In the genomic region with DNA sequence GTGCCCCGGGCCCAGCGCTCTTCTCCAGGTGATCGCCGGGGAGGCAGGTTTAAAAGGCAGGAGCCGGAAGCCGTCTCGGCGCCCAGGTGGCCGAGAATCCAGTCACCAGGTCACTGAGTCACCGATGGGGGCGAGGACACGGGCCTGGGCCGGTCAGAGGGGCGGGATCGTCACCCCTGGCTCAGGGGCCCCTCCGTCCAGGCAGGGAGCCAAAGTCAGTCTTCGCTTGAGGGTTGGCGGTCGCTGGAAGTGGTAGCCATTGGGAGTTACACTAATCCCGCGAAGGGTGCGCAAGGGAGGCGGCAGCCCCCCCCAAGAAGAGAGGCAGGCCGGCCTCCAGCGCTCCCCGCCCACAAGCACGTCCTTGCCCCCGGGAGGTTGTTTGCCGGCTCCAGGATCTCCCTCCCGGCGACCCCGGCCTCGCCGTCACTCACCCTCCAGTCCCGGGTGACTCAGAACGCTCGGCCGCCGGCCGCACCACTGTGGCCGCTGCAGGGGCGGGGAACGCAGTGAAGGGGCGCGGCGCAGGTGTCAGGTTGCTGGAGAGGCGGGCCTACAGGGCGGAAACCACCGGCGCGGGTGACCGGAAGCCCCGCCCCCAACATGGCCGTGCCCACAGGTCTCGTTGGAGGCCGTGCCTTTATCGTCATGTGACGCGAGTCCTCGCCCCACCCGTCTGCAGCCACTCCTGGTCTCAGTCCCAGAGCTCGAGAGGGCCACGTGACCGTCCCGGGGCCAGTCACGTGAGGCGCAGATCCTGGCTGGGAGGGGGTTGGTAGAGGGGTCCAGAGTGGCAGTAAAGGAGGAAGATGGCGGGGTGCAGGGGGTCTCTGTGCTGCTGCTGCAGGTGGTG, we compare ENCODE assay signal across 8 cellular contexts. TPM values are rescaled to one million over a fixed set of nuclear protein-coding genes. Genes with fewer than 3 reads are reported as not detected.
DNase-seq lines count a peak whose midpoint lies in the region; ATAC-seq and FAIRE-seq lines count a peak whose summit lies in the region.

A gene with protein sequence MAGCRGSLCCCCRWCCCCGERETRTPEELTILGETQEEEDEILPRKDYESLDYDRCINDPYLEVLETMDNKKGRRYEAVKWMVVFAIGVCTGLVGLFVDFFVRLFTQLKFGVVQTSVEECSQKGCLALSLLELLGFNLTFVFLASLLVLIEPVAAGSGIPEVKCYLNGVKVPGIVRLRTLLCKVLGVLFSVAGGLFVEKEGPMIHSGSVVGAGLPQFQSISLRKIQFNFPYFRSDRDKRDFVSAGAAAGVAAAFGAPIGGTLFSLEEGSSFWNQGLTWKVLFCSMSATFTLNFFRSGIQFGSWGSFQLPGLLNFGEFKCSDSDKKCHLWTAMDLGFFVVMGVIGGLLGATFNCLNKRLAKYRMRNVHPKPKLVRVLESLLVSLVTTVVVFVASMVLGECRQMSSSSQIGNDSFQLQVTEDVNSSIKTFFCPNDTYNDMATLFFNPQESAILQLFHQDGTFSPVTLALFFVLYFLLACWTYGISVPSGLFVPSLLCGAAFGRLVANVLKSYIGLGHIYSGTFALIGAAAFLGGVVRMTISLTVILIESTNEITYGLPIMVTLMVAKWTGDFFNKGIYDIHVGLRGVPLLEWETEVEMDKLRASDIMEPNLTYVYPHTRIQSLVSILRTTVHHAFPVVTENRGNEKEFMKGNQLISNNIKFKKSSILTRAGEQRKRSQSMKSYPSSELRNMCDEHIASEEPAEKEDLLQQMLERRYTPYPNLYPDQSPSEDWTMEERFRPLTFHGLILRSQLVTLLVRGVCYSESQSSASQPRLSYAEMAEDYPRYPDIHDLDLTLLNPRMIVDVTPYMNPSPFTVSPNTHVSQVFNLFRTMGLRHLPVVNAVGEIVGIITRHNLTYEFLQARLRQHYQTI (plus strand): TSS at position 738 of the 853 bp plus-strand sequence. CDS start 72 bp downstream, at position 810.
A gene (minus strand): TSS at position 511 of the 853 bp plus-strand sequence. CDS start 2,848 bp downstream, outside the sequence.

- no peaks in the 10 kb centered on the region for H3K27me3 ChIP-seq in endocrine pancreas (ENCODE audit: control insufficient read depth, insufficient read depth, low read length)

- CTCF ChIA-PET in activated CD8-positive, alpha-beta memory T cell treated with anti-CD3 and anti-CD28 coated beads, Interleukin-2, amount 10 ng/mL, durations not matched to agents 7 days and 5 days (lab: Charles Lee): interaction anchor here (0.6 to 3.0 kb wide), 6 partner anchors 33 to 174 kb away, joined by 3 to 10 read pairs (median 4); a partner anchor contains a TSS

- H3K4me3 ChIP-seq in endocrine pancreas (ENCODE audit: control insufficient read depth, insufficient read depth, low read length): peak within 1 kb of the TSS; percentile 85

- H3K36me3 Mint-ChIP-seq in activated CD8-positive, alpha-beta memory T cell treated with anti-CD3 and anti-CD28 coated beads, Interleukin-2, amount 10 ng/mL, durations not matched to agents 7 days and 5 days: peaks cover 7% of the 10 kb centered on the region

- no peaks in the 10 kb centered on the region for H3K9me3 Mint-ChIP-seq in activated CD8-positive, alpha-beta memory T cell treated with anti-CD3 and anti-CD28 coated beads, Interleukin-2, amount 10 ng/mL, durations not matched to agents 7 days and 5 days (ENCODE audit: low read depth)

- H3K36me3 ChIP-seq in endocrine pancreas (ENCODE audit: control insufficient read depth, insufficient read depth, low read length): no peaks in the 10 kb centered on the region

- peak; percentile 100 for DNase-seq in COLO829 (ENCODE audit: low spot score)
- DNase-seq in HTR-8/SVneo (ENCODE audit: insufficient read length, low spot score): peak; percentile 99
- peak; percentile 100 for DNase-seq in NOMO-1 treated with dmso at 0.1 percent for 144 hours (lab: John Stamatoyannopoulos, UW; ENCODE audit: unreplicated experiment)
- peak; percentile 100 for DNase-seq in activated CD8-positive, alpha-beta memory T cell treated with anti-CD3 and anti-CD28 coated beads, Interleukin-2, amount 10 ng/mL, durations not matched to agents 7 days and 5 days
- peak; percentile 100 for DNase-seq in mesenteric fat pad (ENCODE audit: low spot score)
- peak; percentile 94 for DNase-seq in stimulated activated CD8-positive, alpha-beta memory T cell treated with anti-CD3 and anti-CD28 coated beads, Interleukin-15, amount 100 ng/mL, for 24 hours (ENCODE audit: low read depth)

- peaks cover 6% of the 10 kb centered on the region for H3K4me1 ChIP-seq in endocrine pancreas (ENCODE audit: control insufficient read depth, insufficient read depth, low read length)

- peaks cover 66% of the 10 kb centered on the region for H3K4me1 Mint-ChIP-seq in activated CD8-positive, alpha-beta memory T cell treated with anti-CD3 and anti-CD28 coated beads, Interleukin-2, amount 10 ng/mL, durations not matched to agents 7 days and 5 days

- no peaks in the 10 kb centered on the region for H3K9me3 ChIP-seq in endocrine pancreas (ENCODE audit: control insufficient read depth, low read length)

- H3K27ac Mint-ChIP-seq in activated CD8-positive, alpha-beta memory T cell treated with anti-CD3 and anti-CD28 coated beads, Interleukin-2, amount 10 ng/mL, durations not matched to agents 7 days and 5 days: peak within 1 kb of the TSS; percentile 90

- H3K9ac ChIP-seq in endocrine pancreas (ENCODE audit: control insufficient read depth, insufficient read depth, low read length): peak within 1 kb of the TSS; percentile 97

- peak; percentile 92 for FAIRE-seq in HTR-8/SVneo (lab: Jason Lieb, UNC)

- ATAC-seq in GM21367 (IDR thresholded peaks at IDR 0.05; ENCODE audit: unreplicated experiment): peak; percentile 69
- peak; percentile 85 for ATAC-seq in activated CD8-positive, alpha-beta memory T cell treated with anti-CD3 and anti-CD28 coated beads, Interleukin-2, amount 10 ng/mL, durations not matched to agents 7 days and 5 days

- peak within 1 kb of the TSS; percentile 91 for H3K4me3 Mint-ChIP-seq in activated CD8-positive, alpha-beta memory T cell treated with anti-CD3 and anti-CD28 coated beads, Interleukin-2, amount 10 ng/mL, durations not matched to agents 7 days and 5 days

- no peaks in the 10 kb centered on the region for H3K27me3 Mint-ChIP-seq in activated CD8-positive, alpha-beta memory T cell treated with anti-CD3 and anti-CD28 coated beads, Interleukin-2, amount 10 ng/mL, durations not matched to agents 7 days and 5 days

RNA-seq across cellular contexts. Expression of the first gene that starts in this region (rescaled TPM):
- 10 to 100 TPM; 20.0 to 21.1 TPM for total RNA-seq in activated CD8-positive, alpha-beta memory T cell treated with anti-CD3 and anti-CD28 coated beads, Interleukin-2, amount 10 ng/mL, durations not matched to agents 7 days and 5 days
- total RNA-seq in mesenteric fat pad: 24.1 TPM

RNA-seq across cellular contexts. Expression of the second gene that starts in this region (rescaled TPM):
- 10 to 100 TPM; 24.1 to 30.0 TPM for total RNA-seq in activated CD8-positive, alpha-beta memory T cell treated with anti-CD3 and anti-CD28 coated beads, Interleukin-2, amount 10 ng/mL, durations not matched to agents 7 days and 5 days
- 35.8 TPM for total RNA-seq in mesenteric fat pad

Comparison
In these comparisons a context has a peak if more than half of its experiments do, and no peak if none do; other contexts are left out.
1. Peak in every context shown above with its lines: DNase-seq, ATAC-seq and H3K4me3 ChIP-seq.